In the genomic region with DNA sequence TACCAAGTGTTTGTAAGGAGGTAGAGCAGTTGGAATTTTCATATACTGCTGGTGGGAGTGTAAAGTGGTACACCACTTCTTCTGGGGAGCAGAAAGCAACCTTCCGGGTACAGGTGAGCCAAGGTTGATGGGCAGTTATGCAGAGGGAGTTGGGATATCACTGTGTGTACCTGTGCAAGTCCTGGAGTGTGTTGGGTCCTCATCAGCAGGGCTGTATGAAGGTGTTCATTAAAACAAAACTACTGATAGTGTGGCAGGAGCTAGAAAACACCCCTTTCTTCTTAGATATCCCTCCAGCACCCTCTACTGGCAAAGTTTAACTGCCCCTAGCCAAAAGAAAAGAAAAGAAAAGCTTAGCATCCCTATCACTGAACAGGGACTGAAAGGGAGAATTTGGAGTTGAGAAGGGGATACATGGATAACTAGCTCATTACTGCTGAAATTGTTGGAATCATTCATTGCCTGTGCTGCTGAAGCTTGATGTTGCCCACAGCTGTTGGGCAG, we compare ENCODE assay signal across 8 cellular contexts. TPM values are rescaled to one million over a fixed set of nuclear protein-coding genes. Genes with fewer than 3 reads are reported as not detected.
DNase-seq lines count a peak whose midpoint lies in the region; ATAC-seq, FAIRE-seq and TF ChIP-seq lines count a peak whose summit lies in the region.
"Had no signal": no experiment of that assay in that cellular context is flagged by ENCODE, and none has a peak within 500 bp of the region (broad histone marks: within the 10 kb centered on the region; RNA-seq: fewer than 3 reads in every experiment).

No MANE protein-coding gene starts in this region.

- RAD21 ChIA-PET in HCT116 (lab: Charles Lee; ENCODE audit: low non-redundant PET in 1 of 2, low total read pairs in 2 of 2, uncharacterized antibody in 2 of 2, unreplicated experiment in 2 of 2) = interaction anchor here (1.0 kb wide), 2 partner anchors 79 to 80 kb away, joined by 3 to 4 read pairs; no protein-coding TSS in a partner anchor

- H3K9me3 Mint-ChIP-seq in memory B cell = no peaks in the 10 kb centered on the region
- H3K9me3 Mint-ChIP-seq: activated naive CD4-positive, alpha-beta T cell treated with anti-CD3 and anti-CD28 coated beads, Interleukin-2, amount 50 U/mL, for 72 hours had no signal

- H3K4me3 ChIP-seq in HCT116 (replicated peaks in 1 of 2; ENCODE audit: low read depth in 1 of 2, low read length in 2 of 2) (no peak overlapping the region), Panc1 (ENCODE audit: low read depth in 2 of 2, low read length in 2 of 2) (no peak overlapping the region)

- no peak for DNase-seq in D721Med (ENCODE audit: insufficient read length, low spot score)
- DNase-seq in HCT116 (ENCODE audit: low read depth, low spot score) = no peak
- DNase-seq in Panc1 (ENCODE audit: low read depth, low spot score) = no peak
- no peak for DNase-seq in memory B cell (ENCODE audit: low spot score in 2 of 2)
- no peak for DNase-seq in T-helper 9 cell
- DNase-seq in substantia nigra (lab: John Stamatoyannopoulos, UW) = no peak
- no peak for DNase-seq in activated CD4-positive, CD25-positive, alpha-beta regulatory T cell (lab: John Stamatoyannopoulos, UW)

- H3K27ac ChIP-seq in HCT116 (ENCODE audit: low read depth, low read length) (no peak overlapping the region), Panc1 (ENCODE audit: low read length) (no peak overlapping the region), substantia nigra (ENCODE audit: low read depth, low read length, poor library complexity, severe bottlenecking) (no peak overlapping the region)

- no peak overlapping the region for H3K9ac ChIP-seq in HCT116 (ENCODE audit: low read length)

- H3K4me1 ChIP-seq in HCT116 (ENCODE audit: control insufficient read depth in 1 of 2, insufficient read depth in 2 of 2, low read length in 2 of 2) = peaks cover 8 to 25% of the 10 kb centered on the region in 2 experiments
- H3K4me1 ChIP-seq in Panc1 (ENCODE audit: control insufficient read depth, insufficient read depth, low read length) = peaks cover 30% of the 10 kb centered on the region

- TF ChIP-seq POLR2A in HCT116 (IDR thresholded peaks at IDR 0.05; ENCODE audit: borderline replicate concordance, extremely low read depth, insufficient read depth, insufficient read length) = no peak

- in situ Hi-C loops in Panc1 (cut with HindIII; ENCODE audit: low pct_unique_long_range_greater_than_20kb, low sequenced_read_pairs) = no loop called here

- H4K20me1 ChIP-seq in HCT116 (ENCODE audit: insufficient read depth) = peaks cover 29% of the 10 kb centered on the region

- no peak for FAIRE-seq in D721Med (lab: Jason Lieb, UNC)

- H3K27ac Mint-ChIP-seq in memory B cell = peak overlapping the region; percentile 39

- peaks cover 57% of the 10 kb centered on the region for H3K4me1 Mint-ChIP-seq in memory B cell

- BruUV-seq in HCT116 (replicated peaks; lab: Mats Ljungman, UMichigan) = no TSS peak
- BruUV-seq in Panc1 (replicated peaks; lab: Mats Ljungman, UMichigan) = no TSS peak

- H3K4me2 ChIP-seq in HCT116 (ENCODE audit: low read length) = no peak overlapping the region

- ATAC-seq in HCT116 (peak; percentile 66), Panc1 (peak; percentile 46), memory B cell (ENCODE audit: low read depth) (peak; percentile 63)

- POLR2A ChIA-PET in HCT116 (lab: Charles Lee) (interaction anchor here (1.0 to 1.1 kb wide), 2 partner anchors 11 to 14 kb away, joined by 3 to 4 read pairs; a partner anchor contains a TSS), Panc1 (lab: Charles Lee) (interaction anchor here (1.0 kb wide), 1 partner anchor 11 kb away, joined by 3 read pairs; a partner anchor contains a TSS)

- peaks cover 100% of the 10 kb centered on the region for H3K79me2 ChIP-seq in HCT116 (ENCODE audit: insufficient read depth, low read length)

- peaks cover 3% of the 10 kb centered on the region for H3K36me3 Mint-ChIP-seq in memory B cell

- intact Hi-C loops in HCT116 (cut with micrococcal nuclease) (loop anchor here (1.0 kb wide), 1 partner anchor 80 kb away; no protein-coding TSS in a partner anchor), Panc1 (cut with micrococcal nuclease; ENCODE audit: unreplicated experiment) (no loop called here)

- no peaks in the 10 kb centered on the region for H3K27me3 ChIP-seq in HCT116 (ENCODE audit: insufficient read depth, low read length)
- H3K27me3 ChIP-seq in Panc1 (ENCODE audit: control insufficient read depth, insufficient read depth, low read length) = no peaks in the 10 kb centered on the region

- no peaks in the 10 kb centered on the region for H3K9me2 ChIP-seq in HCT116 (ENCODE audit: insufficient read depth)

- no peak overlapping the region for H3K4me3 Mint-ChIP-seq in memory B cell

- H3K36me3 ChIP-seq in HCT116 (ENCODE audit: control insufficient read depth in 1 of 2, insufficient read depth in 2 of 2, low read length in 2 of 2) = no peaks in the 10 kb centered on the region
- H3K36me3 ChIP-seq in Panc1 (ENCODE audit: control insufficient read depth, insufficient read depth, low read length) = no peaks in the 10 kb centered on the region

- CTCF ChIA-PET in HCT116 (lab: Charles Lee) = interaction anchor here (0.7 to 2.2 kb wide), 10 partner anchors 11 to 80 kb away, joined by 3 to 41 read pairs (median 4); a partner anchor contains a TSS
- CTCF ChIA-PET in Panc1 (lab: Charles Lee) = interaction anchor here (0.6 to 1.0 kb wide), 4 partner anchors 32 to 80 kb away, joined by 3 to 6 read pairs (median 4); no protein-coding TSS in a partner anchor

- no peaks in the 10 kb centered on the region for H3K27me3 Mint-ChIP-seq in memory B cell

- no peaks in the 10 kb centered on the region for H3K9me3 ChIP-seq in HCT116 (ENCODE audit: control insufficient read depth in 1 of 2, insufficient read depth in 1 of 2, low read depth in 1 of 2, low read length in 2 of 2)
- H3K9me3 ChIP-seq in Panc1 (ENCODE audit: control insufficient read depth, insufficient read depth, low read depth, low read length) = no peaks in the 10 kb centered on the region

- TF ChIP-seq CTCF in D721Med (IDR thresholded peaks at IDR 0.05; ENCODE audit: insufficient read depth, missing control alignments) (peak; percentile 29), HCT116 (IDR thresholded peaks at IDR 0.05 in 2 of 3, conservative IDR thresholded peaks at IDR 0.05 in 1 of 3; ENCODE audit: borderline replicate concordance in 1 of 3, insufficient read depth in 1 of 3, low read depth in 2 of 3, low read length in 2 of 3) (peak; percentile 18 to 68 (median 49); a peak in 4 of 6 replicates), Panc1 (IDR thresholded peaks at IDR 0.05) (peak; percentile 67)

- no peak overlapping the region for H2AFZ ChIP-seq in HCT116 (ENCODE audit: low read depth, low read length, poor library complexity, severe bottlenecking)

- peak; percentile 58 for TF ChIP-seq RAD21 in HCT116 (IDR thresholded peaks at IDR 0.05; ENCODE audit: low read depth)

TF ChIP-seq in HCT116, 20 proteins besides CTCF, POLR2A, EP300 and RAD21 (continues in another document):
- TF ChIP-seq EZH2phosphoT487 (IDR thresholded peaks at IDR 0.05; ENCODE audit: borderline replicate concordance) (no peak), CBX3 (IDR thresholded peaks at IDR 0.05; ENCODE audit: low read depth) (no peak), YY1 (IDR thresholded peaks at IDR 0.05; ENCODE audit: extremely low read depth, insufficient replicate concordance, low read depth, low read length) (no peak), POLR2AphosphoS5 (IDR thresholded peaks at IDR 0.05; ENCODE audit: low read depth, low read length) (no peak), SRF (IDR thresholded peaks at IDR 0.05; ENCODE audit: low read depth) (no peak), FOSL1 (IDR thresholded peaks at IDR 0.05; ENCODE audit: low read depth) (no peak), SP1 (IDR thresholded peaks at IDR 0.05; ENCODE audit: low read depth) (no peak), ZFX (IDR thresholded peaks at IDR 0.05) (no peak), CEBPB (IDR thresholded peaks at IDR 0.05; ENCODE audit: low read depth) (no peak), EGR1 (IDR thresholded peaks at IDR 0.05; ENCODE audit: low read depth) (no peak), TCF7L2 (IDR thresholded peaks at IDR 0.05; ENCODE audit: borderline replicate concordance, extremely low read depth, insufficient read depth, insufficient read length) (no peak), SIN3A (IDR thresholded peaks at IDR 0.05; ENCODE audit: low read depth) (no peak), ELF1 (IDR thresholded peaks at IDR 0.05; ENCODE audit: borderline replicate concordance, low read depth) (no peak), ZNF274 (IDR thresholded peaks at IDR 0.05; ENCODE audit: low read depth, low read length) (no peak)
- TF ChIP-seq, protein P1, sequence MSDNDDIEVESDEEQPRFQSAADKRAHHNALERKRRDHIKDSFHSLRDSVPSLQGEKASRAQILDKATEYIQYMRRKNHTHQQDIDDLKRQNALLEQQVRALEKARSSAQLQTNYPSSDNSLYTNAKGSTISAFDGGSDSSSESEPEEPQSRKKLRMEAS (IDR thresholded peaks at IDR 0.05) = no peak
- TF ChIP-seq, protein P2, sequence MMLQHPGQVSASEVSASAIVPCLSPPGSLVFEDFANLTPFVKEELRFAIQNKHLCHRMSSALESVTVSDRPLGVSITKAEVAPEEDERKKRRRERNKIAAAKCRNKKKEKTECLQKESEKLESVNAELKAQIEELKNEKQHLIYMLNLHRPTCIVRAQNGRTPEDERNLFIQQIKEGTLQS (IDR thresholded peaks at IDR 0.05) = no peak
- TF ChIP-seq, protein P3, sequence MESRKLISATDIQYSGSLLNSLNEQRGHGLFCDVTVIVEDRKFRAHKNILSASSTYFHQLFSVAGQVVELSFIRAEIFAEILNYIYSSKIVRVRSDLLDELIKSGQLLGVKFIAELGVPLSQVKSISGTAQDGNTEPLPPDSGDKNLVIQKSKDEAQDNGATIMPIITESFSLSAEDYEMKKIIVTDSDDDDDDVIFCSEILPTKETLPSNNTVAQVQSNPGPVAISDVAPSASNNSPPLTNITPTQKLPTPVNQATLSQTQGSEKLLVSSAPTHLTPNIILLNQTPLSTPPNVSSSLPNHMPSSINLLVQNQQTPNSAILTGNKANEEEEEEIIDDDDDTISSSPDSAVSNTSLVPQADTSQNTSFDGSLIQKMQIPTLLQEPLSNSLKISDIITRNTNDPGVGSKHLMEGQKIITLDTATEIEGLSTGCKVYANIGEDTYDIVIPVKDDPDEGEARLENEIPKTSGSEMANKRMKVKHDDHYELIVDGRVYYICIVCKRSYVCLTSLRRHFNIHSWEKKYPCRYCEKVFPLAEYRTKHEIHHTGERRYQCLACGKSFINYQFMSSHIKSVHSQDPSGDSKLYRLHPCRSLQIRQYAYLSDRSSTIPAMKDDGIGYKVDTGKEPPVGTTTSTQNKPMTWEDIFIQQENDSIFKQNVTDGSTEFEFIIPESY (IDR thresholded peaks at IDR 0.05; ENCODE audit: extremely low read depth, insufficient replicate concordance, low read length) = no peak

RNA-seq across cellular contexts. Expression of a gene that starts 10.7 kb away (rescaled TPM):
- total RNA-seq in HCT116 (2021; ENCODE audit: unreplicated experiment) = 144 TPM
- polyA plus RNA-seq in HCT116 (2012) = 80.6 and 81.7 TPM in 2 replicates
- 172 TPM for total RNA-seq in Panc1 (2021; ENCODE audit: unreplicated experiment)
- polyA plus RNA-seq in Panc1 (2012; ENCODE audit: insufficient read length) = 88.2 TPM

RNA-seq across cellular contexts. Expression of a gene that starts 56.5 kb away (rescaled TPM):
- 51.0 TPM for total RNA-seq in HCT116 (2021; ENCODE audit: unreplicated experiment)
- 61.6 and 65.5 TPM in 2 replicates for polyA plus RNA-seq in HCT116 (2012)
- total RNA-seq in Panc1 (2021; ENCODE audit: unreplicated experiment) = 43.2 TPM
- 68.8 TPM for polyA plus RNA-seq in Panc1 (2012; ENCODE audit: insufficient read length)
